Comparison of ENCODE assay signal across 22 cellular contexts in genomic region chr9:68709291-68709970, GRCh38. TPM values are rescaled to one million over a fixed set of nuclear protein-coding genes. Genes with fewer than 3 reads are reported as not detected.
DNase-seq lines count a peak whose midpoint lies in the region; ATAC-seq and TF ChIP-seq lines count a peak whose summit lies in the region.
"Had no signal": no experiment of that assay in that cellular context is flagged by ENCODE, and none has a peak within 500 bp of the region (broad histone marks: within the 10 kb centered on the region; RNA-seq: fewer than 3 reads in every experiment).

No MANE protein-coding gene starts in this region.

- no peak overlapping the region for H3K27ac Mint-ChIP-seq in activated T-helper 1 cell treated with anti-CD3 and anti-CD28 coated beads, Interleukin-12 subunit alpha, Interleukin-12 subunit beta, Interleukin-2, Interleukin-4 antibody, amounts not matched to agents 30 ng/mL and 10 ng/mL and 1 ng/mL, durations not matched to agents 14 hours and 24 hours and 36 hours
- H3K27ac Mint-ChIP-seq: H9, HFFc6 had no signal

- no peak for ATAC-seq in right cardiac atrium

- H3K4me3 ChIP-seq in right cardiac atrium (ENCODE audit: low read length) (no peak overlapping the region), right atrium auricular region (no peak overlapping the region), colonic mucosa (no peak overlapping the region), mucosa of stomach (ENCODE audit: low read length) (no peak overlapping the region)
- H3K4me3 ChIP-seq: SJCRH30 had no signal

- no peak overlapping the region for H3K9ac ChIP-seq in colonic mucosa (ENCODE audit: low read depth in 2 of 2, low read length in 2 of 2)
- H3K9ac ChIP-seq in mucosa of stomach (ENCODE audit: low read length): peak overlapping the region; percentile 2

- DNase-seq in right cardiac atrium (no peak), right atrium auricular region (ENCODE audit: low spot score) (no peak), colonic mucosa (no peak), inferior parietal cortex (ENCODE audit: extremely low spot score) (no peak)
- no peak for DNase-seq in stimulated activated CD4-positive, alpha-beta T cell treated with anti-CD3 and anti-CD28 coated beads, Interleukin-15, amount 100 ng/mL, for 24 hours
- DNase-seq in activated T-helper 1 cell treated with anti-CD3 and anti-CD28 coated beads, Interleukin-12 subunit alpha, Interleukin-12 subunit beta, Interleukin-2, Interleukin-4 antibody, amounts not matched to agents 30 ng/mL and 10 ng/mL and 1 ng/mL, durations not matched to agents 14 hours and 24 hours and 36 hours (ENCODE audit: low spot score): no peak
- no peak for DNase-seq in stimulated activated CD4-positive, alpha-beta T cell treated with anti-CD3 and anti-CD28 coated beads, Interleukin-2, amount 100 ng/mL, for 48 hours
- DNase-seq: 8988T, GDM1, H9, HFFc6, NCI-H1092, NCI-H146, NCI-H2029, NCI-H226, NCI-H510A treated with DMSO at 0.1 percent for 48 hours, NCI-H774, Peyer's patch, SJCRH30 had no signal

- H3K9me3 Mint-ChIP-seq in activated T-helper 1 cell treated with anti-CD3 and anti-CD28 coated beads, Interleukin-12 subunit alpha, Interleukin-12 subunit beta, Interleukin-2, Interleukin-4 antibody, amounts not matched to agents 30 ng/mL and 10 ng/mL and 1 ng/mL, durations not matched to agents 14 hours and 24 hours and 36 hours: no peaks in the 10 kb centered on the region
- H3K9me3 Mint-ChIP-seq: H9, HFFc6 had no signal

- H3K9me3 ChIP-seq in right cardiac atrium (ENCODE audit: control insufficient read depth, low read length): no peaks in the 10 kb centered on the region
- H3K9me3 ChIP-seq in right atrium auricular region: no peaks in the 10 kb centered on the region
- H3K9me3 ChIP-seq in colonic mucosa: no peaks in the 10 kb centered on the region
- no peaks in the 10 kb centered on the region for H3K9me3 ChIP-seq in mucosa of stomach (ENCODE audit: control insufficient read depth, low read length)
- H3K9me3 ChIP-seq: Peyer's patch, SJCRH30 had no signal

- H3K4me1 ChIP-seq in right cardiac atrium (ENCODE audit: control insufficient read depth, insufficient read depth, low read length) (peaks cover 5% of the 10 kb centered on the region), right atrium auricular region (peaks cover 0 to 33% of the 10 kb centered on the region in 2 donors), colonic mucosa (peaks cover under 1% of the 10 kb centered on the region), mucosa of stomach (ENCODE audit: control insufficient read depth, insufficient read depth, low read length) (peaks cover 37% of the 10 kb centered on the region)
- H3K4me1 ChIP-seq: SJCRH30 had no signal

- intact Hi-C loops in right cardiac atrium (cut with DNase I) (loop anchor here in 3 of 4 donors (5.0 to 10.0 kb wide), 4 partner anchors 73 to 285 kb away; a partner anchor contains a TSS), colonic mucosa (cut with DNase I) (loop anchor here (5.0 to 10.0 kb wide), 2 partner anchors 135 to 288 kb away; no protein-coding TSS in a partner anchor)
- intact Hi-C loops in activated T-helper 1 cell treated with anti-CD3 and anti-CD28 coated beads, Interleukin-12 subunit alpha, Interleukin-12 subunit beta, Interleukin-2, Interleukin-4 antibody, amounts not matched to agents 30 ng/mL and 10 ng/mL and 1 ng/mL, durations not matched to agents 14 hours and 24 hours and 36 hours (cut with micrococcal nuclease): loop anchor here (5.0 kb wide), 2 partner anchors 208 to 238 kb away; no protein-coding TSS in a partner anchor

- H3K36me3 Mint-ChIP-seq in activated T-helper 1 cell treated with anti-CD3 and anti-CD28 coated beads, Interleukin-12 subunit alpha, Interleukin-12 subunit beta, Interleukin-2, Interleukin-4 antibody, amounts not matched to agents 30 ng/mL and 10 ng/mL and 1 ng/mL, durations not matched to agents 14 hours and 24 hours and 36 hours (ENCODE audit: low read depth): peaks cover 19% of the 10 kb centered on the region

- 83% methylated on average over 8 of the region's 8 CpGs for WGBS in right cardiac atrium

- no peak overlapping the region for H3K4me3 Mint-ChIP-seq in activated T-helper 1 cell treated with anti-CD3 and anti-CD28 coated beads, Interleukin-12 subunit alpha, Interleukin-12 subunit beta, Interleukin-2, Interleukin-4 antibody, amounts not matched to agents 30 ng/mL and 10 ng/mL and 1 ng/mL, durations not matched to agents 14 hours and 24 hours and 36 hours
- H3K4me3 Mint-ChIP-seq: H9, HFFc6 had no signal

- H3K36me3 ChIP-seq in right atrium auricular region (no peaks in the 10 kb centered on the region), colonic mucosa (no peaks in the 10 kb centered on the region), mucosa of stomach (ENCODE audit: control insufficient read depth, insufficient read depth, low read length) (no peaks in the 10 kb centered on the region)
- H3K36me3 ChIP-seq: Peyer's patch, SJCRH30 had no signal

- H3K27ac ChIP-seq in right cardiac atrium (ENCODE audit: low read length) (peak overlapping the region; percentile 17), right atrium auricular region (peak overlapping the region in 1 of 2 donors; percentile 48), colonic mucosa (peak overlapping the region; percentile 6)
- H3K27ac ChIP-seq: C4-2B, SJCRH30 had no signal

- no peaks in the 10 kb centered on the region for H3K27me3 ChIP-seq in right cardiac atrium (ENCODE audit: control insufficient read depth, insufficient read depth)
- no peaks in the 10 kb centered on the region for H3K27me3 ChIP-seq in right atrium auricular region
- H3K27me3 ChIP-seq in colonic mucosa: no peaks in the 10 kb centered on the region
- no peaks in the 10 kb centered on the region for H3K27me3 ChIP-seq in mucosa of stomach (ENCODE audit: control insufficient read depth, insufficient read depth, low read length)
- H3K27me3 ChIP-seq: Peyer's patch had no signal

- TF ChIP-seq CTCF in right atrium auricular region (IDR thresholded peaks at IDR 0.05): no peak
- no peak for TF ChIP-seq CTCF in colonic mucosa (IDR thresholded peaks at IDR 0.05)

- H3K27me3 Mint-ChIP-seq in activated T-helper 1 cell treated with anti-CD3 and anti-CD28 coated beads, Interleukin-12 subunit alpha, Interleukin-12 subunit beta, Interleukin-2, Interleukin-4 antibody, amounts not matched to agents 30 ng/mL and 10 ng/mL and 1 ng/mL, durations not matched to agents 14 hours and 24 hours and 36 hours (ENCODE audit: insufficient read depth): peaks cover 24% of the 10 kb centered on the region

- peaks cover 23% of the 10 kb centered on the region for H3K4me1 Mint-ChIP-seq in activated T-helper 1 cell treated with anti-CD3 and anti-CD28 coated beads, Interleukin-12 subunit alpha, Interleukin-12 subunit beta, Interleukin-2, Interleukin-4 antibody, amounts not matched to agents 30 ng/mL and 10 ng/mL and 1 ng/mL, durations not matched to agents 14 hours and 24 hours and 36 hours (ENCODE audit: low read depth)

RNA-seq across cellular contexts. Expression of gene PIP5K1B, which starts 4.4 kb away (rescaled TPM):
- total RNA-seq in right cardiac atrium (10 to 100 TPM; 38.1 to 81.5 (median 70.0) TPM), right atrium auricular region (10 to 100 TPM; 18.4 to 44.8 TPM), colonic mucosa (10 to 100 TPM; 59.2 to 74.2 TPM)
- polyA plus RNA-seq in right cardiac atrium: 37.8 TPM
- 77.4 and 78.5 TPM in 2 replicates for total RNA-seq in activated T-helper 1 cell treated with anti-CD3 and anti-CD28 coated beads, Interleukin-12 subunit alpha, Interleukin-12 subunit beta, Interleukin-2, Interleukin-4 antibody, amounts not matched to agents 30 ng/mL and 10 ng/mL and 1 ng/mL, durations not matched to agents 14 hours and 24 hours and 36 hours
- total RNA-seq: HFFc6, LHCN-M2 had no signal
